Comparison of ENCODE assay signal across 5 cellular contexts in the genomic region with DNA sequence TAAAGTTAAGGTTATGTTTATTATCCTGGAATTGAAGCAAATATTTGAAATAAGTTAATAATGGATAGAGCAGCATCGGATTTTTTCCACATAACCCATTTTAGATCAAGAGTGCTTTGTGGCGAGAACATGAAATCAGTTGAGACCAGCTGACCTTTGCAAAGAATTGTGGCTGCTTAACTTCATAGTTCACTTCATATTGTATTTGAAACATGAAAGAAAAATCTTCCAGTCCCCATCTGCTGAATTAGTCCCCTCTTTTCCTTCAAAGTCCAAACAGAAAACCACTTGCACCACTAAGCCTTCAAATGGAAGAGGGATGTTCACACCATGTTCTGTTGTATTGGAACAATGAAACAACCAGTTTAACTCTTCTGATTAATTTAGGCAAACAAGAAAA.
"Had no signal": no experiment of that assay in that cellular context is flagged by ENCODE, and none has a peak within 500 bp of the region (broad histone marks: within the 10 kb centered on the region; RNA-seq: fewer than 3 reads in every experiment).

No MANE protein-coding gene starts in this region.

- H3K4me3 Mint-ChIP-seq: GM23338, H9 had no signal

- H2AFZ ChIP-seq: GM23338 had no signal

- H3K27ac Mint-ChIP-seq: GM23338, H9 had no signal

- H3K4me2 ChIP-seq: GM23338 had no signal

- H3K4me3 ChIP-seq: GM23338, K562 had no signal

- H3K9me3 Mint-ChIP-seq: GM23338, H9 had no signal

- DNase-seq: H9, HCEC 1CT, IMR-90 had no signal

- ATAC-seq: GM23338, K562 had no signal
